ENCODE assay signal across 13 cellular contexts in genomic region chr20:39358052-39358451, GRCh38.
A peak's percentile ranks its signal among the peaks of the same experiment; 100 is the strongest.
DNase-seq lines count a peak whose midpoint lies in the region; ATAC-seq and TF ChIP-seq lines count a peak whose summit lies in the region.
"Had no signal": no experiment of that assay in that cellular context is flagged by ENCODE, and none has a peak within 500 bp of the region (broad histone marks: within the 10 kb centered on the region; RNA-seq: fewer than 3 reads in every experiment).

No MANE protein-coding gene starts in this region.

- H3K9me3 ChIP-seq in psoas muscle (no peaks in the 10 kb centered on the region), esophagus muscularis mucosa (no peaks in the 10 kb centered on the region)

- ATAC-seq in GM18511 (IDR thresholded peaks at IDR 0.05; ENCODE audit: unreplicated experiment) (peak; percentile 83), HG02759 (IDR thresholded peaks at IDR 0.05; ENCODE audit: unreplicated experiment) (peak; percentile 78), psoas muscle (peak; percentile 37 to 75 (median 52)), HG03457 (IDR thresholded peaks at IDR 0.05; ENCODE audit: unreplicated experiment) (no peak), HG02840 (IDR thresholded peaks at IDR 0.05; ENCODE audit: low FRiP score, unreplicated experiment) (no peak)
- ATAC-seq: PC-3 had no signal

- H3K36me3 ChIP-seq in psoas muscle (ENCODE audit: insufficient read depth in 1 of 2, low read depth in 1 of 2) (no peaks in the 10 kb centered on the region), esophagus muscularis mucosa (no peaks in the 10 kb centered on the region)

- H3K27ac ChIP-seq in psoas muscle (no peak overlapping the region), esophagus muscularis mucosa (replicated peaks in 1 of 4) (no peak overlapping the region)

- WGBS in psoas muscle, 3 donors: 41 to 94% (median 67%) methylated on average over 1 of the region's 1 CpG
- 75% methylated on average over 1 of the region's 1 CpG for WGBS in esophagus muscularis mucosa

- intact Hi-C loops in psoas muscle (cut with DNase I) (loop anchor here in 1 of 2 donors (10.0 kb wide), 1 partner anchor 1953 kb away; no protein-coding TSS in a partner anchor), esophagus muscularis mucosa (cut with DNase I) (no loop called here)

- no peak for TF ChIP-seq EP300 in esophagus muscularis mucosa (IDR thresholded peaks at IDR 0.05)

- peaks cover 18% of the 10 kb centered on the region for H3K4me1 ChIP-seq in psoas muscle
- peaks cover 0 to 10% (median 7%) of the 10 kb centered on the region in 4 donors for H3K4me1 ChIP-seq in esophagus muscularis mucosa

- H3K27me3 ChIP-seq in psoas muscle (ENCODE audit: insufficient read depth in 3 of 3, low read length in 2 of 3): no peaks in the 10 kb centered on the region
- H3K27me3 ChIP-seq in esophagus muscularis mucosa: no peaks in the 10 kb centered on the region

- H3K4me3 ChIP-seq in psoas muscle (no peak overlapping the region), esophagus muscularis mucosa (no peak overlapping the region)

- in situ Hi-C loops in SK-MEL-5 (cut with HindIII; ENCODE audit: low pct_unique_long_range_greater_than_20kb, low sequenced_read_pairs) (no loop called here), G401 (cut with HindIII; ENCODE audit: low sequenced_read_pairs) (no loop called here)

- no peak for TF ChIP-seq POLR2A in esophagus muscularis mucosa (IDR thresholded peaks at IDR 0.05; ENCODE audit: low read depth)

- no peak for TF ChIP-seq CTCF in psoas muscle (IDR thresholded peaks at IDR 0.05)
- no peak for TF ChIP-seq CTCF in esophagus muscularis mucosa (IDR thresholded peaks at IDR 0.05)

- DNase-seq in SK-MEL-5 (ENCODE audit: low read depth, low spot score): peak; percentile 46
- DNase-seq in psoas muscle: no peak
- no peak for DNase-seq in esophagus muscularis mucosa (ENCODE audit: extremely low spot score)
- no peak for DNase-seq in G401 (ENCODE audit: low spot score)
- DNase-seq: dermis blood vessel endothelial cell; foreskin fibroblast; NCI-H2081 treated with DMSO at 0.1 percent for 48 hours; PC-3; stimulated activated CD4-positive, alpha-beta T cell treated with anti-CD3 and anti-CD28 coated beads, Interleukin-1b, Interleukin-23, amount 100 ng/mL, for 48 hours had no signal

Comparison
In these comparisons a context has a peak if more than half of its experiments do, and no peak if none do; other contexts are left out.
1. ATAC-seq: peak in GM18511 (single experiment), HG02759 (single experiment) and psoas muscle (4 of 4); none in HG03457 (single experiment) and HG02840 (single experiment).